11 cellular contexts compared by ENCODE assay signal in the genomic region with DNA sequence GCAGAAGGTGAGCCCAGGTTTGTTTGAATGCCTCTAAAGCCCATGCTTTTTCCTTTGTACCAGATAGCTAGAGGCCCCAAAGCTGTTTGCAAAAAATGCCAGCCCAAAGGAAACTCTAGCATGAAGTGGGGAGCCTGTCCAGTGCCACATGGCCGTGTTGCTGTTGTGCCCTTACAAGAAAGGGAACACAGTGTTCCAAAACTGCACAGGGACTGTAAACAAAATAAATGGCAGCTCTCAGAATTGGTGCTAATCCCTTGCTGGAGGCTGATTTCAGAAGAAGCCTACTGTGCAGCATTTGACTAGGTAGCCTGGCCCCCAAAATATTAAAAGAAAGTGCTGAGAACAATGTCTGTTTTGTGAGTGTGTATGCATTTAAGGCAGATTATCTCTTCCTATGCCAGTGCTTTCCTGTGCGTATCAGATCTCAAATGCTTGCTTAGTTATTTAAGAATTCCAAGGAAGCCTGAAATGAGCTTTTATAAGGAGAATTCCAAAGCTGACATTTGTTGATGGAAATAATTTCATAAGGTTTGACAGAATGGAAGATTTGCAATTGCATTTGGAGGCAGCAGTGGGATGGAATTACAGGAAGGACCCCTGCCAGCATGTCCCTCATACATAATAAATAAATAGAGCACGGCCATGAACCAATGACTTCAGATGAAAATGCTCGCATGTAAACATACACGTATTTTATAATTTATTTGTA.
"Had no signal": no experiment of that assay in that cellular context is flagged by ENCODE, and none has a peak within 500 bp of the region (broad histone marks: within the 10 kb centered on the region; RNA-seq: fewer than 3 reads in every experiment).

No MANE protein-coding gene starts in this region.

- H3K9me3 ChIP-seq: gastroesophageal sphincter, lower lobe of right lung, SJSA1 had no signal

- H3K27me3 ChIP-seq: gastroesophageal sphincter, SJSA1 had no signal

- H3K27ac ChIP-seq: lower lobe of right lung, SJSA1 had no signal

- H3K4me3 ChIP-seq: gastroesophageal sphincter, lower lobe of right lung, SJSA1 had no signal

- H3K36me3 ChIP-seq: gastroesophageal sphincter, lower lobe of right lung, SJSA1 had no signal

- ATAC-seq: activated T-cell treated with anti-CD3 and anti-CD28 coated beads, Interleukin-2, amount 50 U/mL, for 4 hours; gastroesophageal sphincter; naive thymus-derived CD4-positive, alpha-beta T cell; stimulated activated naive B cell treated with anti-CD40 and anti-IgM and Interleukin-4, amounts not matched to agents 10 μg/mL and 1 μg/mL and 100 μg/mL, for 72 hours had no signal

- DNase-seq: activated CD4-positive, alpha-beta memory T cell treated with anti-CD3 and anti-CD28 coated beads for 36 hours; activated CD4-positive, CD25-positive, alpha-beta regulatory T cell treated with anti-CD3 and anti-CD28 coated beads, Interleukin-2, amount 50 U/mL, for 72 hours; activated effector memory CD4-positive, alpha-beta T cell treated with anti-CD3 and anti-CD28 coated beads, Interleukin-2, amount 50 U/mL, for 16 hours; activated naive CD8-positive, alpha-beta T cell treated with anti-CD3 and anti-CD28 coated beads for 36 hours; activated T-cell treated with anti-CD3 and anti-CD28 coated beads, Interleukin-2, amount 50 U/mL, for 4 hours; lower lobe of right lung; naive thymus-derived CD4-positive, alpha-beta T cell; stimulated activated naive B cell treated with anti-CD40 and anti-IgM and Interleukin-4, amounts not matched to agents 10 μg/mL and 1 μg/mL and 100 μg/mL, for 72 hours; T-helper 9 cell had no signal
